34 cellular contexts compared by ENCODE assay signal in genomic region chr13:103101500-103101899, GRCh38. TPM values are rescaled to one million over a fixed set of nuclear protein-coding genes. Genes with fewer than 3 reads are reported as not detected.
"Had no signal": no experiment of that assay in that cellular context is flagged by ENCODE, and none has a peak within 500 bp of the region (broad histone marks: within the 10 kb centered on the region; RNA-seq: fewer than 3 reads in every experiment).

No MANE protein-coding gene starts in this region.

- H3K27me3 ChIP-seq: adrenal gland, esophagus muscularis mucosa, foreskin keratinocyte, heart right ventricle, pancreas, stomach, thyroid gland, upper lobe of right lung had no signal

- H3K36me3 ChIP-seq: adrenal gland, esophagus muscularis mucosa, heart right ventricle, left ventricle myocardium inferior, pancreas, prostate gland, stomach, thyroid gland, upper lobe of right lung had no signal

- H3K36me3 Mint-ChIP-seq: activated CD4-positive, alpha-beta memory T cell treated with anti-CD3 and anti-CD28 coated beads for 36 hours; activated naive CD8-positive, alpha-beta T cell treated with anti-CD3 and anti-CD28 coated beads for 36 hours; brain; naive B cell; stimulated activated naive B cell treated with anti-CD40 and anti-IgM and Interleukin-4, amounts not matched to agents 10 μg/mL and 1 μg/mL and 100 μg/mL, for 72 hours had no signal

- FAIRE-seq: pancreas had no signal

- H3K27ac Mint-ChIP-seq: activated CD4-positive, alpha-beta memory T cell treated with anti-CD3 and anti-CD28 coated beads for 36 hours; activated CD4-positive, alpha-beta T cell treated with anti-CD3 and anti-CD28 coated beads, Interleukin-2, amount 10 ng/mL, durations not matched to agents 24 days and 14 days; activated naive CD4-positive, alpha-beta T cell treated with anti-CD3 and anti-CD28 coated beads for 36 hours; activated naive CD8-positive, alpha-beta T cell treated with anti-CD3 and anti-CD28 coated beads for 36 hours; activated T-helper 1 cell treated with anti-CD3 and anti-CD28 coated beads, Interleukin-12 subunit alpha, Interleukin-12 subunit beta, Interleukin-2, Interleukin-4 antibody, amounts not matched to agents 30 ng/mL and 10 ng/mL and 1 ng/mL, durations not matched to agents 14 hours and 24 hours and 36 hours; dendritic cell treated with granulocyte-macrophage colony-stimulating factor and Interleukin-4, amounts not matched to agents 40 ng/mL and 50 ng/mL, for 4 days; naive B cell; stimulated activated naive B cell treated with anti-CD40 and anti-IgM and Interleukin-4, amounts not matched to agents 10 μg/mL and 1 μg/mL and 100 μg/mL, for 72 hours had no signal

- DNase-seq: activated CD4-positive, alpha-beta memory T cell treated with anti-CD3 and anti-CD28 coated beads for 36 hours; activated CD4-positive, alpha-beta T cell treated with anti-CD3 and anti-CD28 coated beads, Interleukin-2, amount 10 ng/mL, durations not matched to agents 24 days and 14 days; activated CD4-positive, CD25-positive, alpha-beta regulatory T cell treated with anti-CD3 and anti-CD28 coated beads, Interleukin-2, amount 50 U/mL, for 72 hours; activated CD8-positive, alpha-beta memory T cell treated with anti-CD3 and anti-CD28 coated beads, Interleukin-2, amount 50 U/mL, for 4 hours; activated effector memory CD4-positive, alpha-beta T cell treated with anti-CD3 and anti-CD28 coated beads, Interleukin-2, amount 50 U/mL, for 16 hours; activated naive CD4-positive, alpha-beta T cell treated with anti-CD3 and anti-CD28 coated beads for 36 hours; activated naive CD8-positive, alpha-beta T cell treated with anti-CD3 and anti-CD28 coated beads for 36 hours; activated T-cell treated with anti-CD3 and anti-CD28 coated beads, Interleukin-2, amount 50 U/mL, for 1 hour; aorta; heart right ventricle; left ventricle myocardium inferior; naive B cell; pancreas; retina; stimulated activated CD4-positive, alpha-beta T cell treated with anti-CD3 and anti-CD28 coated beads, Interleukin-15, amount 100 ng/mL, for 24 hours; stimulated activated CD4-positive, alpha-beta T cell treated with anti-CD3 and anti-CD28 coated beads, Interleukin-2, amount 100 ng/mL, for 24 hours; stimulated activated naive B cell treated with anti-CD40 and anti-IgM and Interleukin-4, amounts not matched to agents 10 μg/mL and 1 μg/mL and 100 μg/mL, for 72 hours; stomach; T-helper 2 cell; thyroid gland; upper lobe of right lung had no signal

- H3K27ac ChIP-seq: adrenal gland, esophagus muscularis mucosa, foreskin keratinocyte, heart right ventricle, left ventricle myocardium inferior, pancreas, prostate gland, stomach, thyroid gland, upper lobe of right lung had no signal

- H3K4me2 ChIP-seq: smooth muscle cell had no signal

- H3K9me3 ChIP-seq: adrenal gland, esophagus muscularis mucosa, pancreas, prostate gland, stomach, thyroid gland, upper lobe of right lung had no signal

- H3K9me3 Mint-ChIP-seq: activated CD4-positive, alpha-beta memory T cell treated with anti-CD3 and anti-CD28 coated beads for 36 hours; activated CD4-positive, alpha-beta T cell treated with anti-CD3 and anti-CD28 coated beads, Interleukin-2, amount 10 ng/mL, durations not matched to agents 24 days and 14 days; activated naive CD4-positive, alpha-beta T cell treated with anti-CD3 and anti-CD28 coated beads for 36 hours; activated naive CD8-positive, alpha-beta T cell treated with anti-CD3 and anti-CD28 coated beads for 36 hours; activated T-helper 1 cell treated with anti-CD3 and anti-CD28 coated beads, Interleukin-12 subunit alpha, Interleukin-12 subunit beta, Interleukin-2, Interleukin-4 antibody, amounts not matched to agents 30 ng/mL and 10 ng/mL and 1 ng/mL, durations not matched to agents 14 hours and 24 hours and 36 hours; naive B cell; stimulated activated naive B cell treated with anti-CD40 and anti-IgM and Interleukin-4, amounts not matched to agents 10 μg/mL and 1 μg/mL and 100 μg/mL, for 72 hours had no signal

- H3K27me3 Mint-ChIP-seq: activated CD4-positive, alpha-beta memory T cell treated with anti-CD3 and anti-CD28 coated beads for 36 hours; activated CD4-positive, alpha-beta T cell treated with anti-CD3 and anti-CD28 coated beads, Interleukin-2, amount 10 ng/mL, durations not matched to agents 24 days and 14 days; brain; dendritic cell treated with granulocyte-macrophage colony-stimulating factor and Interleukin-4, amounts not matched to agents 40 ng/mL and 50 ng/mL, for 4 days; stimulated activated naive B cell treated with anti-CD40 and anti-IgM and Interleukin-4, amounts not matched to agents 10 μg/mL and 1 μg/mL and 100 μg/mL, for 72 hours had no signal

- H3K4me3 ChIP-seq: adrenal gland, esophagus muscularis mucosa, heart right ventricle, left ventricle myocardium inferior, lung, pancreas, prostate gland, smooth muscle cell, stomach, thyroid gland, upper lobe of right lung had no signal

- ATAC-seq: pancreas; stimulated activated naive B cell treated with anti-CD40 and anti-IgM and Interleukin-4, amounts not matched to agents 10 μg/mL and 1 μg/mL and 100 μg/mL, for 72 hours; upper lobe of right lung had no signal

- H3K4me1 Mint-ChIP-seq: activated CD4-positive, alpha-beta T cell treated with anti-CD3 and anti-CD28 coated beads, Interleukin-2, amount 10 ng/mL, durations not matched to agents 24 days and 14 days; activated naive CD8-positive, alpha-beta T cell treated with anti-CD3 and anti-CD28 coated beads for 36 hours had no signal

- H3K4me1 ChIP-seq: pancreas, prostate gland, stomach, thyroid gland, upper lobe of right lung had no signal

- H3K4me3 Mint-ChIP-seq: activated CD4-positive, alpha-beta memory T cell treated with anti-CD3 and anti-CD28 coated beads for 36 hours; activated CD4-positive, alpha-beta T cell treated with anti-CD3 and anti-CD28 coated beads, Interleukin-2, amount 10 ng/mL, durations not matched to agents 24 days and 14 days; activated naive CD4-positive, alpha-beta T cell treated with anti-CD3 and anti-CD28 coated beads for 36 hours; activated naive CD8-positive, alpha-beta T cell treated with anti-CD3 and anti-CD28 coated beads for 36 hours; activated T-helper 1 cell treated with anti-CD3 and anti-CD28 coated beads, Interleukin-12 subunit alpha, Interleukin-12 subunit beta, Interleukin-2, Interleukin-4 antibody, amounts not matched to agents 30 ng/mL and 10 ng/mL and 1 ng/mL, durations not matched to agents 14 hours and 24 hours and 36 hours; brain; dendritic cell treated with granulocyte-macrophage colony-stimulating factor and Interleukin-4, amounts not matched to agents 40 ng/mL and 50 ng/mL, for 4 days; naive B cell; stimulated activated naive B cell treated with anti-CD40 and anti-IgM and Interleukin-4, amounts not matched to agents 10 μg/mL and 1 μg/mL and 100 μg/mL, for 72 hours had no signal

RNA-seq across cellular contexts. Expression of gene SLC10A2, which starts 35.3 kb away (rescaled TPM):
- total RNA-seq: activated CD4-positive, alpha-beta memory T cell treated with anti-CD3 and anti-CD28 coated beads for 36 hours; activated CD4-positive, alpha-beta T cell treated with anti-CD3 and anti-CD28 coated beads, Interleukin-2, amount 10 ng/mL, durations not matched to agents 24 days and 14 days; activated CD8-positive, alpha-beta memory T cell treated with anti-CD3 and anti-CD28 coated beads for 36 hours; activated naive CD4-positive, alpha-beta T cell treated with anti-CD3 and anti-CD28 coated beads for 36 hours; activated naive CD8-positive, alpha-beta T cell treated with anti-CD3 and anti-CD28 coated beads for 36 hours; activated T-helper 1 cell treated with anti-CD3 and anti-CD28 coated beads, Interleukin-12 subunit alpha, Interleukin-12 subunit beta, Interleukin-2, Interleukin-4 antibody, amounts not matched to agents 30 ng/mL and 10 ng/mL and 1 ng/mL, durations not matched to agents 14 hours and 24 hours and 36 hours; adrenal gland; aorta; cardiac septum; esophagus muscularis mucosa; glomerular endothelial cell; heart right ventricle; left ventricle myocardium inferior; pancreas; prostate gland; smooth muscle cell; stomach; thyroid gland; upper lobe of right lung had no signal
- polyA plus RNA-seq: adrenal gland, heart right ventricle, lung, neural cell, pancreas, smooth muscle cell, stomach had no signal
